ENCODE assay signal across 1 cellular context in genomic region chr3:153856932-153857331, GRCh38.
TF ChIP-seq lines count a peak whose summit lies in the region.

No MANE protein-coding gene starts in this region.

TF ChIP-seq in H1, 55 proteins besides CTCF, POLR2A, EP300 and RAD21:
- TF ChIP-seq, protein P1, sequence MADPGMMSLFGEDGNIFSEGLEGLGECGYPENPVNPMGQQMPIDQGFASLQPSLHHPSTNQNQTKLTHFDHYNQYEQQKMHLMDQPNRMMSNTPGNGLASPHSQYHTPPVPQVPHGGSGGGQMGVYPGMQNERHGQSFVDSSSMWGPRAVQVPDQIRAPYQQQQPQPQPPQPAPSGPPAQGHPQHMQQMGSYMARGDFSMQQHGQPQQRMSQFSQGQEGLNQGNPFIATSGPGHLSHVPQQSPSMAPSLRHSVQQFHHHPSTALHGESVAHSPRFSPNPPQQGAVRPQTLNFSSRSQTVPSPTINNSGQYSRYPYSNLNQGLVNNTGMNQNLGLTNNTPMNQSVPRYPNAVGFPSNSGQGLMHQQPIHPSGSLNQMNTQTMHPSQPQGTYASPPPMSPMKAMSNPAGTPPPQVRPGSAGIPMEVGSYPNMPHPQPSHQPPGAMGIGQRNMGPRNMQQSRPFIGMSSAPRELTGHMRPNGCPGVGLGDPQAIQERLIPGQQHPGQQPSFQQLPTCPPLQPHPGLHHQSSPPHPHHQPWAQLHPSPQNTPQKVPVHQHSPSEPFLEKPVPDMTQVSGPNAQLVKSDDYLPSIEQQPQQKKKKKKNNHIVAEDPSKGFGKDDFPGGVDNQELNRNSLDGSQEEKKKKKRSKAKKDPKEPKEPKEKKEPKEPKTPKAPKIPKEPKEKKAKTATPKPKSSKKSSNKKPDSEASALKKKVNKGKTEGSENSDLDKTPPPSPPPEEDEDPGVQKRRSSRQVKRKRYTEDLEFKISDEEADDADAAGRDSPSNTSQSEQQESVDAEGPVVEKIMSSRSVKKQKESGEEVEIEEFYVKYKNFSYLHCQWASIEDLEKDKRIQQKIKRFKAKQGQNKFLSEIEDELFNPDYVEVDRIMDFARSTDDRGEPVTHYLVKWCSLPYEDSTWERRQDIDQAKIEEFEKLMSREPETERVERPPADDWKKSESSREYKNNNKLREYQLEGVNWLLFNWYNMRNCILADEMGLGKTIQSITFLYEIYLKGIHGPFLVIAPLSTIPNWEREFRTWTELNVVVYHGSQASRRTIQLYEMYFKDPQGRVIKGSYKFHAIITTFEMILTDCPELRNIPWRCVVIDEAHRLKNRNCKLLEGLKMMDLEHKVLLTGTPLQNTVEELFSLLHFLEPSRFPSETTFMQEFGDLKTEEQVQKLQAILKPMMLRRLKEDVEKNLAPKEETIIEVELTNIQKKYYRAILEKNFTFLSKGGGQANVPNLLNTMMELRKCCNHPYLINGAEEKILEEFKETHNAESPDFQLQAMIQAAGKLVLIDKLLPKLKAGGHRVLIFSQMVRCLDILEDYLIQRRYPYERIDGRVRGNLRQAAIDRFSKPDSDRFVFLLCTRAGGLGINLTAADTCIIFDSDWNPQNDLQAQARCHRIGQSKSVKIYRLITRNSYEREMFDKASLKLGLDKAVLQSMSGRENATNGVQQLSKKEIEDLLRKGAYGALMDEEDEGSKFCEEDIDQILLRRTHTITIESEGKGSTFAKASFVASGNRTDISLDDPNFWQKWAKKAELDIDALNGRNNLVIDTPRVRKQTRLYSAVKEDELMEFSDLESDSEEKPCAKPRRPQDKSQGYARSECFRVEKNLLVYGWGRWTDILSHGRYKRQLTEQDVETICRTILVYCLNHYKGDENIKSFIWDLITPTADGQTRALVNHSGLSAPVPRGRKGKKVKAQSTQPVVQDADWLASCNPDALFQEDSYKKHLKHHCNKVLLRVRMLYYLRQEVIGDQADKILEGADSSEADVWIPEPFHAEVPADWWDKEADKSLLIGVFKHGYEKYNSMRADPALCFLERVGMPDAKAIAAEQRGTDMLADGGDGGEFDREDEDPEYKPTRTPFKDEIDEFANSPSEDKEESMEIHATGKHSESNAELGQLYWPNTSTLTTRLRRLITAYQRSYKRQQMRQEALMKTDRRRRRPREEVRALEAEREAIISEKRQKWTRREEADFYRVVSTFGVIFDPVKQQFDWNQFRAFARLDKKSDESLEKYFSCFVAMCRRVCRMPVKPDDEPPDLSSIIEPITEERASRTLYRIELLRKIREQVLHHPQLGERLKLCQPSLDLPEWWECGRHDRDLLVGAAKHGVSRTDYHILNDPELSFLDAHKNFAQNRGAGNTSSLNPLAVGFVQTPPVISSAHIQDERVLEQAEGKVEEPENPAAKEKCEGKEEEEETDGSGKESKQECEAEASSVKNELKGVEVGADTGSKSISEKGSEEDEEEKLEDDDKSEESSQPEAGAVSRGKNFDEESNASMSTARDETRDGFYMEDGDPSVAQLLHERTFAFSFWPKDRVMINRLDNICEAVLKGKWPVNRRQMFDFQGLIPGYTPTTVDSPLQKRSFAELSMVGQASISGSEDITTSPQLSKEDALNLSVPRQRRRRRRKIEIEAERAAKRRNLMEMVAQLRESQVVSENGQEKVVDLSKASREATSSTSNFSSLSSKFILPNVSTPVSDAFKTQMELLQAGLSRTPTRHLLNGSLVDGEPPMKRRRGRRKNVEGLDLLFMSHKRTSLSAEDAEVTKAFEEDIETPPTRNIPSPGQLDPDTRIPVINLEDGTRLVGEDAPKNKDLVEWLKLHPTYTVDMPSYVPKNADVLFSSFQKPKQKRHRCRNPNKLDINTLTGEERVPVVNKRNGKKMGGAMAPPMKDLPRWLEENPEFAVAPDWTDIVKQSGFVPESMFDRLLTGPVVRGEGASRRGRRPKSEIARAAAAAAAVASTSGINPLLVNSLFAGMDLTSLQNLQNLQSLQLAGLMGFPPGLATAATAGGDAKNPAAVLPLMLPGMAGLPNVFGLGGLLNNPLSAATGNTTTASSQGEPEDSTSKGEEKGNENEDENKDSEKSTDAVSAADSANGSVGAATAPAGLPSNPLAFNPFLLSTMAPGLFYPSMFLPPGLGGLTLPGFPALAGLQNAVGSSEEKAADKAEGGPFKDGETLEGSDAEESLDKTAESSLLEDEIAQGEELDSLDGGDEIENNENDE (IDR thresholded peaks at IDR 0.05; ENCODE audit: insufficient replicate concordance, low read length) = no peak
- TF ChIP-seq RXRA (IDR thresholded peaks at IDR 0.05; ENCODE audit: insufficient read depth, low read depth, low read length) (no peak), SP1 (IDR thresholded peaks at IDR 0.05; ENCODE audit: low read depth, low read length) (0 out of 2 replicates have a peak, but pooled peaks have one; percentile 36), EZH2 (IDR thresholded peaks at IDR 0.05; ENCODE audit: low read depth, low read length, severe bottlenecking) (no peak), SRF (IDR thresholded peaks at IDR 0.05; ENCODE audit: low read depth, low read length) (no peak), CBX8 (IDR thresholded peaks at IDR 0.05; ENCODE audit: borderline replicate concordance, low read depth, low read length) (no peak), CBX5 (IDR thresholded peaks at IDR 0.05; ENCODE audit: low read depth, low read length) (no peak), RNF2 (IDR thresholded peaks at IDR 0.05; ENCODE audit: borderline replicate concordance, low read depth, low read length, missing control alignments, poor library complexity, severe bottlenecking) (no peak)
TF ChIP-seq in H1: peak in this region for 1.
